12 cellular contexts compared by ENCODE assay signal in the genomic region with DNA sequence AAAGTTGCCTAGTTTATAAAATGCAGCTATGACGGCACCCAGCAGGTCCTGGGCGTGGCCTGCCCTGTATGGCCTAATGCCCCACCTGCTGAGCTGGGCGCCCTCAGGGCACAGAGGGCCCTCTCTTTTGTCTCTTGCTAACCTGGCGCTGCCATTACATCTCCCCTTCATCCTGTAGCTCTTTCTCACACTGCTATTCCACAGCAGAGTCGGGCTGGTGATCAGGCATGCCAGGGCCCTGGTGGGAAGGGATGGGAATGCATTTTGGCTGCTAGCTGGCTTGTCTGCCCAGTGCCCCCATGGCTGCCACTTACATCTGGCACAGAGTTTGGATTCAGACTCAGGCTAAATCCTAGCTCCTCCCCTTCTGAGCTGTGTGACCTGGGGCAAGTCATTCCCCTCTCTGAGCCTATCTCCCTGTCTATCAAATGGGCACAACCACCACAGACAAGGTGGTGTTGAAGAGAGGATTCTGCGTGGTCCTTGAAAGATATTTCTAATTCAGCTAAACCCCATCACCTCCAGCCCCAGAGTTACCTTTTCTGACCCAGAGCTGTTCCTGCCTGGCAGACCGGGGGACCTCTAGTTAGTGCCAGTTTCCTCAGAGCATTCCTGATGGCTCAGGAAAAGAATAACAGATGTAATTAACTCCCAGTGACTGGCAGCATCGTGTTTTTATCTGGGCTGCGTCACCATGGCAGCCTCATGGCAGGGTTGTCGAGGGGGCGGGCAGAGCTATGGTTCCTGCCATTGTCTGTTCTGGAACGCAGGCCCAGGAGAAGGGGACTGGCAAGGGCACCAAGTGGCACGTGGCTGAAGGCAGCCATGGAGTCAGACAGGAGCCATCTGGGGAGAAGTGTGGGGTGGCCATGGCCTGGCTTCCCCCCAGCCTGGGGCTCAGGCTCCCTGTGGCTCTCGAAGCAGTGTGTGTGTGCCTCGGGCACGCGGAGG. TPM values are rescaled to one million over a fixed set of nuclear protein-coding genes. Genes with fewer than 3 reads are reported as not detected.
A peak's percentile ranks its signal among the peaks of the same experiment; 100 is the strongest.
DNase-seq lines count a peak whose midpoint lies in the region; ATAC-seq, FAIRE-seq and TF ChIP-seq lines count a peak whose summit lies in the region.
"Had no signal": no experiment of that assay in that cellular context is flagged by ENCODE, and none has a peak within 500 bp of the region (broad histone marks: within the 10 kb centered on the region; RNA-seq: fewer than 3 reads in every experiment).

No MANE protein-coding gene starts in this region.

- H3K4me3 ChIP-seq in OCI-LY7 (ENCODE audit: low read depth, low read length, poor library complexity, severe bottlenecking) = peak overlapping the region; percentile 76
- no peak overlapping the region for H3K4me3 ChIP-seq in esophagus squamous epithelium
- H3K4me3 ChIP-seq in small intestine (ENCODE audit: low read depth in 1 of 2, low read length in 2 of 2) = no peak overlapping the region
- no peak overlapping the region for H3K4me3 ChIP-seq in tibial artery

- H3K4me2 ChIP-seq in OCI-LY7 (ENCODE audit: low read length) = peak overlapping the region; percentile 88

- H3K27me3 ChIP-seq in esophagus squamous epithelium (peaks cover 0 to 46% (median 0%) of the 10 kb centered on the region in 4 donors), small intestine (ENCODE audit: control insufficient read depth in 2 of 2, insufficient read depth in 2 of 2, low read length in 2 of 2) (no peaks in the 10 kb centered on the region), tibial artery (peaks cover 0 to 43% of the 10 kb centered on the region in 2 donors)

- H3K36me3 Mint-ChIP-seq in activated T-cell treated with anti-CD3 and anti-CD28 coated beads, Interleukin-2, amount 50 U/mL, for 4 hours (ENCODE audit: insufficient read depth) = no peaks in the 10 kb centered on the region

- no peaks in the 10 kb centered on the region; the same call in 1 of the 2 replicates for H3K36me3 ChIP-seq in OCI-LY7 (ENCODE audit: insufficient read depth, low read length)
- H3K36me3 ChIP-seq in esophagus squamous epithelium = peaks cover 0 to 3% (median 0%) of the 10 kb centered on the region in 3 donors
- no peaks in the 10 kb centered on the region for H3K36me3 ChIP-seq in small intestine (ENCODE audit: control insufficient read depth in 2 of 2, insufficient read depth in 2 of 2, low read length in 2 of 2)
- H3K36me3 ChIP-seq in tibial artery = peaks cover 0 to 3% (median 2%) of the 10 kb centered on the region in 3 donors

- no peaks in the 10 kb centered on the region for H3K9me2 ChIP-seq in OCI-LY7 (ENCODE audit: insufficient read depth, low read length)

- no peaks in the 10 kb centered on the region for H3K79me2 ChIP-seq in OCI-LY7 (ENCODE audit: insufficient read depth, low read depth, low read length)

- H3K4me3 Mint-ChIP-seq in activated T-cell treated with anti-CD3 and anti-CD28 coated beads, Interleukin-2, amount 50 U/mL, for 4 hours = peak overlapping the region; percentile 51

- H4K20me1 ChIP-seq in OCI-LY7 (ENCODE audit: insufficient read depth, low read length) = peaks cover 17% of the 10 kb centered on the region

- H3K27ac ChIP-seq in OCI-LY7 (ENCODE audit: low read depth, low read length, poor library complexity, severe bottlenecking) (no peak overlapping the region), esophagus squamous epithelium (peak overlapping the region in 3 of 4 donors; percentile 68 to 91 (median 77)), small intestine (ENCODE audit: low read depth in 1 of 2, low read length in 1 of 2) (no peak overlapping the region), tibial artery (no peak overlapping the region)

- no peak overlapping the region for H2AFZ ChIP-seq in OCI-LY7 (ENCODE audit: low read length)

- FAIRE-seq in small intestine (lab: Jason Lieb, UNC) = no peak

- no peak for DNase-seq in activated T-cell treated with anti-CD3 and anti-CD28 coated beads, Interleukin-2, amount 50 U/mL, for 4 hours
- DNase-seq in activated T-cell treated with anti-CD3 and anti-CD28 coated beads for 4 hours (no peak), OCI-LY7 (ENCODE audit: low spot score) (no peak), esophagus squamous epithelium (lab: John Stamatoyannopoulos, UW) (no peak), small intestine (peak; percentile 50), MV-4-11 (lab: John Stamatoyannopoulos, UW) (no peak), tibial artery (no peak)
- DNase-seq: activated naive CD4-positive, alpha-beta T cell; NCI-H510A; stimulated activated CD4-positive, alpha-beta T cell treated with anti-CD3 and anti-CD28 coated beads, Interleukin-12 subunit alpha, Interleukin-12 subunit beta, amount 100 ng/mL, for 4 hours had no signal

- ATAC-seq in activated T-cell treated with anti-CD3 and anti-CD28 coated beads, Interleukin-2, amount 50 U/mL, for 4 hours = no peak
- ATAC-seq in HG02678 (IDR thresholded peaks at IDR 0.05; ENCODE audit: unreplicated experiment) = no peak
- ATAC-seq: left lobe of liver had no signal

- no peaks in the 10 kb centered on the region for H3K27me3 Mint-ChIP-seq in activated T-cell treated with anti-CD3 and anti-CD28 coated beads, Interleukin-2, amount 50 U/mL, for 4 hours (ENCODE audit: low read depth)

- CTCF ChIA-PET in OCI-LY7 (lab: Charles Lee; ENCODE audit: unreplicated experiment) = interaction anchor here (0.6 to 3.8 kb wide), 3 partner anchors 26 to 63 kb away, joined by 3 to 20 read pairs (median 11); no protein-coding TSS in a partner anchor

- H3K4me1 ChIP-seq in OCI-LY7 (ENCODE audit: insufficient read depth, low read length, poor library complexity, severe bottlenecking) (peaks cover 43% of the 10 kb centered on the region), esophagus squamous epithelium (peaks cover 42 to 85% (median 48%) of the 10 kb centered on the region in 3 donors), small intestine (ENCODE audit: control insufficient read depth in 2 of 2, insufficient read depth in 1 of 2, low read depth in 1 of 2, low read length in 1 of 2) (no peaks in the 10 kb centered on the region), tibial artery (peaks cover 0 to 48% (median 37%) of the 10 kb centered on the region in 4 donors)

- H3K9me3 ChIP-seq in OCI-LY7 (ENCODE audit: low read length) = no peaks in the 10 kb centered on the region
- H3K9me3 ChIP-seq in esophagus squamous epithelium = no peaks in the 10 kb centered on the region
- H3K9me3 ChIP-seq in small intestine (ENCODE audit: control insufficient read depth, low read depth) = no peaks in the 10 kb centered on the region
- no peaks in the 10 kb centered on the region for H3K9me3 ChIP-seq in tibial artery

- intact Hi-C loops in OCI-LY7 (cut with micrococcal nuclease; ENCODE audit: unreplicated experiment) = no loop called here
- intact Hi-C loops in esophagus squamous epithelium (cut with DNase I) = loop anchor here (5.0 to 10.0 kb wide), 2 partner anchors 46 to 138 kb away; a partner anchor contains a TSS
- intact Hi-C loops in tibial artery (cut with DNase I; ENCODE audit: low total_unique reads) = loop anchor here (2.0 kb wide), 1 partner anchor 62 kb away; no protein-coding TSS in a partner anchor

- TF ChIP-seq CTCF in OCI-LY7 (conservative IDR thresholded peaks at IDR 0.05; ENCODE audit: low read length) (no peak), esophagus squamous epithelium (IDR thresholded peaks at IDR 0.05) (peak in 2 of 6 experiments; percentile 7 to 34), tibial artery (IDR thresholded peaks at IDR 0.05) (no peak)

- no peaks in the 10 kb centered on the region for H3K9me3 Mint-ChIP-seq in activated T-cell treated with anti-CD3 and anti-CD28 coated beads, Interleukin-2, amount 50 U/mL, for 4 hours

- peaks cover 35% of the 10 kb centered on the region for H3K4me1 Mint-ChIP-seq in activated T-cell treated with anti-CD3 and anti-CD28 coated beads, Interleukin-2, amount 50 U/mL, for 4 hours (ENCODE audit: low read depth)

- POLR2A ChIA-PET in OCI-LY7 (lab: Charles Lee) = interaction anchor here (0.6 to 2.1 kb wide), 3 partner anchors 11 to 58 kb away, joined by 4 to 5 read pairs (median 4); no protein-coding TSS in a partner anchor

- no peak for TF ChIP-seq POLR2A in esophagus squamous epithelium (IDR thresholded peaks at IDR 0.05)

- BruUV-seq in OCI-LY7 (replicated peaks; lab: Mats Ljungman, UMichigan) = no TSS peak

- 45 to 61% methylated on average over 12 of the region's 17 CpGs for WGBS in esophagus squamous epithelium, 2 donors
- WGBS in small intestine, 3 donors = 69 to 80% (median 79%) methylated on average over 17 of the region's 17 CpGs

RNA-seq across cellular contexts. Expression of a gene that starts 6.3 kb away (rescaled TPM):
- total RNA-seq in activated T-cell treated with anti-CD3 and anti-CD28 coated beads, Interleukin-2, amount 50 U/mL, for 4 hours = 10 to 100 TPM; 11.7 to 19.8 (median 14.2) TPM
- total RNA-seq in OCI-LY7 (2014; rRNA removed; shearing (Covaris generic)) = 7.0 and 13.6 TPM in 2 replicates
- total RNA-seq in OCI-LY7 (2022) (12.5 and 12.8 TPM in 2 replicates), esophagus squamous epithelium (1 to 10 TPM; 5.0 to 7.7 (median 6.4) TPM)
- 1 to 10 TPM; 1.1 to 3.7 (median 3.0) TPM for polyA plus RNA-seq in small intestine

RNA-seq across cellular contexts. Expression of a gene that starts 20.5 kb away (rescaled TPM):
- total RNA-seq in activated T-cell treated with anti-CD3 and anti-CD28 coated beads, Interleukin-2, amount 50 U/mL, for 4 hours = 10 to 100 TPM; 16.6 to 48.5 (median 21.6) TPM
- total RNA-seq in OCI-LY7 (2014; rRNA removed; shearing (Covaris generic)) = 11.7 and 17.4 TPM in 2 replicates
- total RNA-seq in OCI-LY7 (2022) = 21.3 and 22.0 TPM in 2 replicates
- 10 to 100 TPM; 11.9 to 51.1 (median 27.2) TPM for total RNA-seq in esophagus squamous epithelium
- polyA plus RNA-seq in small intestine = 10 to 100 TPM in 1 of 3 donors, 1 to 10 TPM in 2; 1.6 to 32.0 (median 5.1) TPM

RNA-seq across cellular contexts. Expression of a gene that starts 26.5 kb away (rescaled TPM):
- 100 to 1,000 TPM; 140 to 163 (median 158) TPM for total RNA-seq in activated T-cell treated with anti-CD3 and anti-CD28 coated beads, Interleukin-2, amount 50 U/mL, for 4 hours
- 43.4 and 46.2 TPM in 2 replicates for total RNA-seq in OCI-LY7 (2014; rRNA removed; shearing (Covaris generic))
- total RNA-seq in OCI-LY7 (2022) (99.4 and 102 TPM in 2 replicates), esophagus squamous epithelium (10 to 100 TPM; 24.6 to 39.7 (median 29.5) TPM)
- 10 to 100 TPM; 20.4 to 29.5 (median 28.5) TPM for polyA plus RNA-seq in small intestine

RNA-seq across cellular contexts. Expression of a gene that starts 43.6 kb away (rescaled TPM):
- total RNA-seq in activated T-cell treated with anti-CD3 and anti-CD28 coated beads, Interleukin-2, amount 50 U/mL, for 4 hours = 1 to 10 TPM; 1.7 to 5.7 (median 3.1) TPM
- total RNA-seq in OCI-LY7 (2014; rRNA removed; shearing (Covaris generic)) = 1.2 TPM in 1 of 2 replicates, not detected in the other
- total RNA-seq in OCI-LY7 (2022) (3.0 and 3.8 TPM in 2 replicates), esophagus squamous epithelium (10 to 100 TPM; 10.7 to 25.4 (median 19.6) TPM)
- polyA plus RNA-seq in small intestine = 10 to 100 TPM; 17.0 to 22.4 (median 20.3) TPM

RNA-seq across cellular contexts. Expression of a gene that starts 44.4 kb away (rescaled TPM):
- total RNA-seq in activated T-cell treated with anti-CD3 and anti-CD28 coated beads, Interleukin-2, amount 50 U/mL, for 4 hours = 10 to 100 TPM; 18.0 to 22.1 (median 19.0) TPM
- 38.8 and 41.4 TPM in 2 replicates for total RNA-seq in OCI-LY7 (2014; rRNA removed; shearing (Covaris generic))
- total RNA-seq in OCI-LY7 (2022) (58.0 and 78.9 TPM in 2 replicates), esophagus squamous epithelium (10 to 100 TPM; 17.1 to 81.6 (median 33.6) TPM)
- polyA plus RNA-seq in small intestine = 10 to 100 TPM in 1 of 3 donors, 1 to 10 TPM in 2; 3.8 to 44.4 (median 8.9) TPM

Comparison
In these comparisons a context has a peak if more than half of its experiments do, and no peak if none do; other contexts are left out.
1. H3K27ac ChIP-seq: peak in esophagus squamous epithelium (3 of 4); none in OCI-LY7 (single experiment), small intestine (0 of 2) and tibial artery (0 of 2).